ENCODE assay signal across 9 cellular contexts in the genomic region with DNA sequence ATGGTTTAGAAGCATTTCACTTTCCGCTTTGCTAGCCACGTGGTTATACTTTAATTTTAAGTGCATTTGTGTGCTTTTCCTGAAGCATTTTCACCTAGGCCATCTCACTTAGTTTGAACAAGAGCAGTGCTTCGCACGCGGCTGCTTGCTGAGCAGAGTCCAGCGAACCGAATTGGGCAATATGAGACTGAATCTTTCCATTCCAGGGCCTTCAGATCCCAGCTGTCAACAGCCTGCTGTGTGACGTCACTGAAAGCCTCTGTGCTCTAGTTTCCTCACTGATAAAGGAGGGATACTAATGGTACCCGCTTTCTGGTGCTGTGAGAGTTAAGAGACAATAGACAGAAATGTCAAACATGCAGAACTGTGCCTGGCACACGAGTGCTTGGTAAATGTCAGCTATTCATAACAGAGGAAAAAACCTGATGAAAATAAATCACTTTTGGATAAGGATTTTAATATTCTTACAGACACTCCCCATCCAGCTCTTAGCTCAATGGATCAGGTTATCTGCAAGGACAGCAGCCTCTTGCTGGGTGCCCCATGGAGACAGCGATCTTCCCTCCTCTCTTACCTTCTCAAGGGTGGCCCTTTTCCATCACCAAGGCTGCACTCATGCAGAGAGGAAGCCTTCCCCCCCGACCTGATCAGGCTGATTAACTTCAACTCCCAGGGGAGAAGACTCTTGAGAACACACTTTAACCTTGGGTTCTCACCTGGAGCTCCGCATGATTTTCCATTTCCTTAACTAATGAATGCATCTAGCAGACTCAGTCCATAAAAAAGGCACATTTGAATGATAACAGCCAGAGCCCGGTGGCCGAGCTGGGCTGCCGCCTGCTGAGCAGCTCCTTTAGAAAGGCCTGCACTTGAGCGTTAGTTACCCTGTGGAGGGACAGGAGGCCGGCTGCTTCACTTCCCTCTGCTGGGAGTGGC.
A peak's percentile ranks its signal among the peaks of the same experiment; 100 is the strongest.
DNase-seq lines count a peak whose midpoint lies in the region; TF ChIP-seq lines count a peak whose summit lies in the region.
"Had no signal": no experiment of that assay in that cellular context is flagged by ENCODE, and none has a peak within 500 bp of the region (broad histone marks: within the 10 kb centered on the region; RNA-seq: fewer than 3 reads in every experiment).

No MANE protein-coding gene starts in this region.

- H3K9me3 ChIP-seq in HUES48 (ENCODE audit: control insufficient read depth, insufficient read depth, low read length), result no peaks in the 10 kb centered on the region
- H3K9me3 ChIP-seq in tibial artery, result no peaks in the 10 kb centered on the region
- H3K9me3 ChIP-seq: gastrocnemius medialis had no signal

- intact Hi-C loops in tibial artery (cut with DNase I; ENCODE audit: low total_unique reads), result no loop called here

- H3K27me3 ChIP-seq in HUES48 (ENCODE audit: control insufficient read depth, insufficient read depth, low read length) (no peaks in the 10 kb centered on the region), tibial artery (peaks cover 0 to 63% of the 10 kb centered on the region in 2 donors)

- H3K4me1 ChIP-seq in HUES48 (ENCODE audit: control insufficient read depth, insufficient read depth, low read length) (peaks cover 42% of the 10 kb centered on the region), tibial artery (peaks cover 0 to 23% (median 17%) of the 10 kb centered on the region in 4 donors)

- DNase-seq in DMS53 (lab: John Stamatoyannopoulos, UW) (peak; percentile 40), DMS53 treated with DMSO at 0.1 percent for 48 hours (lab: John Stamatoyannopoulos, UW; ENCODE audit: unreplicated experiment) (no peak), amniotic epithelial cell (ENCODE audit: low read depth) (peak; percentile 90), iris pigment epithelial cell (ENCODE audit: low read depth) (peak; percentile 41), OCI-M1 (lab: John Stamatoyannopoulos, UW) (no peak), SKM-1 (lab: John Stamatoyannopoulos, UW; ENCODE audit: unreplicated experiment) (no peak), tibial artery (no peak)
- DNase-seq: gastrocnemius medialis had no signal

- peak overlapping the region; percentile 96 for H3K4me3 ChIP-seq in HUES48 (ENCODE audit: low read depth, low read length)
- no peak overlapping the region for H3K4me3 ChIP-seq in tibial artery
- H3K4me3 ChIP-seq: gastrocnemius medialis had no signal

- TF ChIP-seq CTCF in tibial artery (IDR thresholded peaks at IDR 0.05), result no peak

- H3K9ac ChIP-seq in HUES48 (ENCODE audit: low read depth, low read length), result no peak overlapping the region

- H3K36me3 ChIP-seq in HUES48 (ENCODE audit: control insufficient read depth, insufficient read depth, low read length) (0 out of 2 replicates have a peak, but pooled peaks cover 2% of the 10 kb centered on the region), tibial artery (no peaks in the 10 kb centered on the region)
- H3K36me3 ChIP-seq: gastrocnemius medialis had no signal

- H3K27ac ChIP-seq in HUES48 (ENCODE audit: low read depth, low read length), result peak overlapping the region; percentile 88
- no peak overlapping the region for H3K27ac ChIP-seq in tibial artery
- H3K27ac ChIP-seq: gastrocnemius medialis had no signal

Comparison
In these comparisons a context has a peak if more than half of its experiments do, and no peak if none do; other contexts are left out.
1. DNase-seq: peak in DMS53 (single experiment), amniotic epithelial cell (single experiment) and iris pigment epithelial cell (single experiment); none in DMS53 treated with DMSO at 0.1 percent for 48 hours (single experiment), OCI-M1 (single experiment), SKM-1 (single experiment) and tibial artery (0 of 2).